9 cellular contexts compared by ENCODE assay signal in genomic region chr1:48022306-48022705, GRCh38. TPM values are rescaled to one million over a fixed set of nuclear protein-coding genes. Genes with fewer than 3 reads are reported as not detected.
"Had no signal": no experiment of that assay in that cellular context is flagged by ENCODE, and none has a peak within 500 bp of the region (broad histone marks: within the 10 kb centered on the region; RNA-seq: fewer than 3 reads in every experiment).

No MANE protein-coding gene starts in this region.

- H3K9me3 ChIP-seq: HAP-1 had no signal

- H3K27ac Mint-ChIP-seq: GM23338, HFFc6 had no signal

- H2AFZ ChIP-seq: GM23338 had no signal

- DNase-seq: HFFc6, KBM-7 had no signal

- H3K4me2 ChIP-seq: GM23338 had no signal

- H3K4me3 Mint-ChIP-seq: GM23338, HFFc6, IgD-negative memory B cell had no signal

- ATAC-seq: GM23338, HCT116, HepG2 had no signal

- H3K36me3 Mint-ChIP-seq: IgD-negative memory B cell had no signal

- H3K36me3 ChIP-seq: HAP-1 had no signal

- H3K27ac ChIP-seq: HL-60 had no signal

- H3K4me1 ChIP-seq: HAP-1 had no signal

- H3K4me3 ChIP-seq: GM23338, HAP-1 had no signal

- H3K9me3 Mint-ChIP-seq: GM23338, IgD-negative memory B cell had no signal

RNA-seq across cellular contexts. Expression of gene TRABD2B, which starts 25.1 kb away (rescaled TPM):
- total RNA-seq: HepG2, HFFc6, HT1080 had no signal
- polyA plus RNA-seq: IgD-negative memory B cell had no signal
